In genomic region chr18:54958711-54959625, GRCh38 we compare ENCODE assay signal across 10 cellular contexts. TPM values are rescaled to one million over a fixed set of nuclear protein-coding genes. Genes with fewer than 3 reads are reported as not detected.
DNase-seq lines count a peak whose midpoint lies in the region; ATAC-seq and TF ChIP-seq lines count a peak whose summit lies in the region.
"Had no signal": no experiment of that assay in that cellular context is flagged by ENCODE, and none has a peak within 500 bp of the region (broad histone marks: within the 10 kb centered on the region; RNA-seq: fewer than 3 reads in every experiment).

TSS of gene CCDC68 (minus strand) at chr18:54959461. CDS start at chr18:54942791, 16,670 bp downstream.

- TF ChIP-seq CTCF in endodermal cell (conservative IDR thresholded peaks at IDR 0.05) = no peak
- no peak for TF ChIP-seq CTCF in uterus (IDR thresholded peaks at IDR 0.05)

- H3K36me3 ChIP-seq in endodermal cell (ENCODE audit: control insufficient read depth, insufficient read depth, low read length) = no peaks in the 10 kb centered on the region
- no peaks in the 10 kb centered on the region for H3K36me3 ChIP-seq in uterus

- no peak for TF ChIP-seq POLR2A in uterus (IDR thresholded peaks at IDR 0.05)

- peak; percentile 34 to 50 for ATAC-seq in activated naive CD4-positive, alpha-beta T cell treated with anti-CD3 and anti-CD28 coated beads, Interleukin-2, amount 50 U/mL, for 72 hours

- no peak within 1 kb of the TSS for H3K9ac ChIP-seq in endodermal cell (ENCODE audit: extremely low read depth, low read length, poor library complexity, severe bottlenecking)

- no peaks in the 10 kb centered on the region for H3K9me3 Mint-ChIP-seq in activated naive CD4-positive, alpha-beta T cell treated with anti-CD3 and anti-CD28 coated beads, Interleukin-2, amount 50 U/mL, for 72 hours
- H3K9me3 Mint-ChIP-seq in endodermal cell = no peaks in the 10 kb centered on the region
- H3K9me3 Mint-ChIP-seq: CD8-positive, alpha-beta memory T cell had no signal

- H3K4me1 ChIP-seq in endodermal cell (ENCODE audit: control insufficient read depth, insufficient read depth, low read length) (no peaks in the 10 kb centered on the region), uterus (no peaks in the 10 kb centered on the region)

- WGBS in endodermal cell (ENCODE audit: insufficient coverage in 1 of 2, insufficient read length in 1 of 2), 2 experiments = 24 to 61% methylated on average over 14 to 57 of the region's 57 CpGs

- peaks cover 12% of the 10 kb centered on the region for H3K27me3 ChIP-seq in endodermal cell (ENCODE audit: control insufficient read depth, insufficient read depth, low read length, poor library complexity, severe bottlenecking)
- H3K27me3 ChIP-seq in uterus = no peaks in the 10 kb centered on the region

- H3K27ac Mint-ChIP-seq in activated naive CD4-positive, alpha-beta T cell treated with anti-CD3 and anti-CD28 coated beads, Interleukin-2, amount 50 U/mL, for 72 hours = no peak within 1 kb of the TSS
- H3K27ac Mint-ChIP-seq in endodermal cell = no peak within 1 kb of the TSS
- H3K27ac Mint-ChIP-seq: CD8-positive, alpha-beta memory T cell had no signal

- H3K9me3 ChIP-seq in endodermal cell (ENCODE audit: control insufficient read depth, low read length) = no peaks in the 10 kb centered on the region
- no peaks in the 10 kb centered on the region for H3K9me3 ChIP-seq in uterus

- H3K27ac ChIP-seq in endodermal cell (ENCODE audit: low read depth, low read length) = no peak within 1 kb of the TSS
- peak within 1 kb of the TSS; percentile 9 to 31 for H3K27ac ChIP-seq in uterus
- H3K27ac ChIP-seq: HL-60 had no signal

- intact Hi-C loops in uterus (cut with DNase I; ENCODE audit: low total_unique reads) = no loop called here

- peaks cover 6% of the 10 kb centered on the region for H3K27me3 Mint-ChIP-seq in endodermal cell (ENCODE audit: insufficient read depth)

- DNase-seq in activated naive CD4-positive, alpha-beta T cell treated with anti-CD3 and anti-CD28 coated beads, Interleukin-2, amount 50 U/mL, for 72 hours (ENCODE audit: low spot score in 2 of 2) = no peak
- no peak for DNase-seq in activated naive CD4-positive, alpha-beta T cell treated with anti-CD3 and anti-CD28 coated beads, Interleukin-2, amount 50 U/mL, for 16 hours
- DNase-seq in endodermal cell (peak; percentile 80), lung microvascular endothelial cell (ENCODE audit: low read depth in 2 of 2) (peak; percentile 40 to 59), uterus (peak in 1 of 2 donors; percentile 13), A172 (ENCODE audit: low spot score) (no peak), NCI-H1092 treated with DMSO at 0.1 percent for 48 hours (lab: John Stamatoyannopoulos, UW) (no peak), NCI-H524 treated with DMSO at 0.1 percent for 48 hours (lab: John Stamatoyannopoulos, UW) (no peak)
- DNase-seq: CD8-positive, alpha-beta memory T cell had no signal

- H3K4me3 Mint-ChIP-seq in endodermal cell = peak within 1 kb of the TSS; percentile 50

- peak within 1 kb of the TSS; percentile 68 for H3K4me3 ChIP-seq in endodermal cell (ENCODE audit: low read length)
- H3K4me3 ChIP-seq in uterus = peak within 1 kb of the TSS in 1 of 2 donors; percentile 46

- no peaks in the 10 kb centered on the region for H3K4me1 Mint-ChIP-seq in endodermal cell

- H3K36me3 Mint-ChIP-seq in activated naive CD4-positive, alpha-beta T cell treated with anti-CD3 and anti-CD28 coated beads, Interleukin-2, amount 50 U/mL, for 72 hours = peaks cover 5 to 9% of the 10 kb centered on the region in 2 donors
- no peaks in the 10 kb centered on the region for H3K36me3 Mint-ChIP-seq in endodermal cell (ENCODE audit: low read depth)
- H3K36me3 Mint-ChIP-seq: CD8-positive, alpha-beta memory T cell had no signal

RNA-seq across cellular contexts. Expression of gene CCDC68, which starts in this region (rescaled TPM):
- not detected for total RNA-seq in activated naive CD4-positive, alpha-beta T cell treated with anti-CD3 and anti-CD28 coated beads, Interleukin-2, amount 50 U/mL, for 72 hours
- under 1 TPM; 0.53 to 0.80 TPM for total RNA-seq in endodermal cell
- 0.32 TPM for polyA plus RNA-seq in endodermal cell (2013, experiment 1 of 2)
- 0.41 TPM for polyA plus RNA-seq in endodermal cell (2013, experiment 2 of 2)
- 0.65 and 0.99 TPM in 2 replicates for total RNA-seq in lung microvascular endothelial cell
- total RNA-seq in uterus = 10 to 100 TPM in 2 of 4 donors, 1 to 10 TPM in 2; 6.9 to 26.3 (median 17.1) TPM
- 0.07 TPM in 1 of 2 replicates, not detected in the other for total RNA-seq in A172 (2014; rRNA removed; shearing (Covaris generic))
- total RNA-seq: CD8-positive, alpha-beta memory T cell had no signal
- polyA plus RNA-seq: CD8-positive, alpha-beta memory T cell had no signal

Comparison
In these comparisons a context has a peak if more than half of its experiments do, and no peak if none do; other contexts are left out.
1. Peak in ATAC-seq in activated naive CD4-positive, alpha-beta T cell treated with anti-CD3 and anti-CD28 coated beads, Interleukin-2, amount 50 U/mL, for 72 hours; RNA of the gene not detected or under 1 TPM.
2. Peak in DNase-seq and H3K4me3 ChIP-seq in endodermal cell; RNA of the gene not detected or under 1 TPM.
3. Peak in DNase-seq in lung microvascular endothelial cell; RNA of the gene not detected or under 1 TPM.